ENCODE assay signal across 19 cellular contexts in genomic region chr6:36825452-36825851, GRCh38. TPM values are rescaled to one million over a fixed set of nuclear protein-coding genes. Genes with fewer than 3 reads are reported as not detected.
DNase-seq lines count a peak whose midpoint lies in the region; ATAC-seq and TF ChIP-seq lines count a peak whose summit lies in the region.
"Had no signal": no experiment of that assay in that cellular context is flagged by ENCODE, and none has a peak within 500 bp of the region (broad histone marks: within the 10 kb centered on the region; RNA-seq: fewer than 3 reads in every experiment).

No MANE protein-coding gene starts in this region.

- H3K27ac ChIP-seq in left ventricle myocardium inferior (replicated peaks), result peak overlapping the region; percentile 73
- H3K27ac ChIP-seq in neural progenitor cell, result no peak overlapping the region
- H3K27ac ChIP-seq: A549, KMS-11, PC-9, RWPE1, SJSA1 had no signal

- H3K4me3 ChIP-seq in left ventricle myocardium inferior (no peak overlapping the region), neural progenitor cell (no peak overlapping the region)
- H3K4me3 ChIP-seq: A549, PC-9, SJSA1 had no signal

- H3K9me3 ChIP-seq in left ventricle myocardium inferior (replicated peaks) (no peaks in the 10 kb centered on the region), neural progenitor cell (ENCODE audit: low read depth) (no peaks in the 10 kb centered on the region)
- H3K9me3 ChIP-seq: A549, SJSA1 had no signal

- H3K27me3 ChIP-seq in left ventricle myocardium inferior (ENCODE audit: low read depth) (no peaks in the 10 kb centered on the region), neural progenitor cell (no peaks in the 10 kb centered on the region)
- H3K27me3 ChIP-seq: SJSA1 had no signal

- H4K20me1 ChIP-seq in neural progenitor cell (ENCODE audit: low read depth), result no peaks in the 10 kb centered on the region

- H3K4me1 Mint-ChIP-seq in brain (peaks cover 95% of the 10 kb centered on the region), neural progenitor cell (peaks cover 67% of the 10 kb centered on the region)

- DNase-seq in left ventricle myocardium inferior, result no peak
- DNase-seq in Right ventricle myocardium inferior (ENCODE audit: missing footprints), result no peak
- no peak for DNase-seq in neural progenitor cell (ENCODE audit: low spot score)
- DNase-seq in KG1 (lab: John Stamatoyannopoulos, UW), result no peak
- no peak for DNase-seq in activated effector memory CD4-positive, alpha-beta T cell treated with Interleukin-2 at 50 U/mL for 16 hours
- no peak for DNase-seq in KBM-7
- DNase-seq: C1 segment of cervical spinal cord; CD8-positive, alpha-beta memory T cell; GOT3; NCI-H1417 treated with DMSO at 0.1 percent for 48 hours; NCI-H2029; NCI-H345; NCI-H524 treated with DMSO at 0.1 percent for 48 hours; PC-9 had no signal

- no peak overlapping the region for H3K4me3 Mint-ChIP-seq in brain
- H3K4me3 Mint-ChIP-seq in neural progenitor cell, result no peak overlapping the region
- H3K4me3 Mint-ChIP-seq: CD8-positive, alpha-beta memory T cell had no signal

- TF ChIP-seq CTCF in left ventricle myocardium inferior (IDR thresholded peaks at IDR 0.05; ENCODE audit: borderline replicate concordance) (no peak), brain (conservative IDR thresholded peaks at IDR 0.05) (no peak), neural progenitor cell (IDR thresholded peaks at IDR 0.05) (no peak)

- H3F3A ChIP-seq in neural progenitor cell (ENCODE audit: low read depth), result peaks cover 5% of the 10 kb centered on the region

- intact Hi-C loops in left ventricle myocardium inferior (cut with micrococcal nuclease), result no loop called here
- intact Hi-C loops in Right ventricle myocardium inferior (cut with DNase I), result loop anchor here (5.0 kb wide), 1 partner anchor 38 kb away; no protein-coding TSS in a partner anchor

- in situ Hi-C loops in KBM-7 (cut with MboI; ENCODE audit: low pct_unique_long_range_greater_than_20kb, low sequenced_read_pairs), result no loop called here

- H3K4me2 ChIP-seq in neural progenitor cell, result no peak overlapping the region
- H3K4me2 ChIP-seq: A549, KMS-11, PC-9 had no signal

- no peak overlapping the region for H3K9ac ChIP-seq in neural progenitor cell
- H3K9ac ChIP-seq: KMS-11 had no signal

- ATAC-seq in Right ventricle myocardium inferior, result no peak
- ATAC-seq: A549 had no signal

- no peaks in the 10 kb centered on the region for H3K79me2 ChIP-seq in neural progenitor cell (ENCODE audit: low read depth)

- H3K27me3 Mint-ChIP-seq in brain (peaks cover 5% of the 10 kb centered on the region), neural progenitor cell (ENCODE audit: insufficient read depth, low read depth) (peaks cover 23% of the 10 kb centered on the region)

- no peaks in the 10 kb centered on the region for H3K36me3 ChIP-seq in left ventricle myocardium inferior
- H3K36me3 ChIP-seq in neural progenitor cell, result no peaks in the 10 kb centered on the region
- H3K36me3 ChIP-seq: SJSA1 had no signal

- H3K36me3 Mint-ChIP-seq in brain (peaks cover 7% of the 10 kb centered on the region), neural progenitor cell (no peaks in the 10 kb centered on the region)
- H3K36me3 Mint-ChIP-seq: CD8-positive, alpha-beta memory T cell had no signal

- H3K9me3 Mint-ChIP-seq in brain, result peaks cover 0 to 2% (median 0%) of the 10 kb centered on the region in 5 experiments
- H3K9me3 Mint-ChIP-seq in neural progenitor cell, result no peaks in the 10 kb centered on the region
- H3K9me3 Mint-ChIP-seq: CD8-positive, alpha-beta memory T cell had no signal

- peaks cover 94% of the 10 kb centered on the region for H3K4me1 ChIP-seq in left ventricle myocardium inferior
- peaks cover 20% of the 10 kb centered on the region for H3K4me1 ChIP-seq in neural progenitor cell
- H3K4me1 ChIP-seq: A549 had no signal

- H2AFZ ChIP-seq in neural progenitor cell (replicated peaks), result no peak overlapping the region
- H2AFZ ChIP-seq: PC-9 had no signal

- H3K27ac Mint-ChIP-seq in brain, result peak overlapping the region; percentile 28 to 83 (median 43)
- H3K27ac Mint-ChIP-seq in neural progenitor cell, result peak overlapping the region; percentile 62
- H3K27ac Mint-ChIP-seq: CD8-positive, alpha-beta memory T cell had no signal

RNA-seq across cellular contexts. Expression of gene CPNE5, which starts 13.8 kb away (rescaled TPM):
- total RNA-seq in left ventricle myocardium inferior, result 26.5 TPM
- 10.9 TPM for total RNA-seq in Right ventricle myocardium inferior
- 22.9 TPM for polyA plus RNA-seq in brain (ENCODE audit: insufficient read depth, low read depth, low replicate concordance)
- 0.56 TPM in 1 of 2 replicates, not detected in the other for total RNA-seq in neural progenitor cell (ENCODE audit: low replicate concordance)

RNA-seq across cellular contexts. Expression of gene PPIL1, which starts 49.2 kb away (rescaled TPM):
- total RNA-seq in left ventricle myocardium inferior, result 69.1 TPM
- total RNA-seq in Right ventricle myocardium inferior, result 70.1 TPM
- 36.9 TPM for polyA plus RNA-seq in brain (ENCODE audit: insufficient read depth, low read depth, low replicate concordance)
- 81.6 and 93.1 TPM in 2 replicates for total RNA-seq in neural progenitor cell (ENCODE audit: low replicate concordance)
